8 cellular contexts compared by ENCODE assay signal in the genomic region with DNA sequence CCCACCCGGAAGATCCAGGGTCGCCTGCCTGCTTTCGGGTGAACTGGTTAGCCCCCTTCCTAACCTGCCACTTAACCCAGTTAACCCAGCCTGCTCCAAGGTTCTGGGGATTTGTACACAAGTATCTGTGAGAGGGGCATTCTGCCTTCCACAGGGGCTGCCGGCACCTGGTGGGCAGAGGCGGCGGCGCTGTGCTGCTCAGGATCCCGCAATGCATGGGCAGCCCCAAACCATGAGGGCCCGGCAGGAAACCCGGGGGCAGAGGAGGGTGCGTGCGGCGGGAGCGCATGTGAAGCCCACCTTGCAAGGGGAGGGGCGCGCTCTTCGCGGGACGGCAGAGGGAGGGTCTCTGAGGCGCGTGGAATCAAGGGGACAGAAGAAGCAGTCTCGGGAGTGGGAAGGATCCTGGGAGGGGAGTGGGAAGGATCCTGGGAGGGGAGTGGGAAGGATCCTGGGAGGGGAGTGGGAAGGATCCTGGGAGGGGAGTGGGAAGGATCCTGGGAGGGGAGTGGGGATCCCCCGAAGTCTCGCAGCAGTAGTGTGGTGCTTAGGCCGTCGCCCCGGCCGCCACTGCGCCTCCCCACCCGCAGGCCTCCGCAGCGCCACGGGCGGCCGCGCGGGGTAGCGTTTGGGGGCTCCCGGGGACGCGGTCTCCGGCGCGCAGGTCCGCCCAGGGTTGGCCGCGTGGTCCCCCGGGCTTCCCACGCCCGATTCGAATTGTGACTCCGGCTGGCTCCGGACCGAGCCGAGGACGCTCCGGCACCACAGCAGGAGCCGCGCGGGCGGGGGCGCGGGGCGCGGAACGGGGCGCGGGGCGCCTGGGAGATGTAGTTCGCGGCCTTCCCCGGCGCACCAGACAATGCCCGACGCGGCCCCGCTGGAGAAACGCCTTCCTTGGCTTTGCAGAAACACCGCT. TPM values are rescaled to one million over a fixed set of nuclear protein-coding genes. Genes with fewer than 3 reads are reported as not detected.
A peak's percentile ranks its signal among the peaks of the same experiment; 100 is the strongest.
DNase-seq lines count a peak whose midpoint lies in the region; ATAC-seq and TF ChIP-seq lines count a peak whose summit lies in the region.

No MANE protein-coding gene starts in this region.

- H3K27ac Mint-ChIP-seq in activated CD4-positive, alpha-beta T cell treated with anti-CD3 and anti-CD28 coated beads, Interleukin-2, amount 10 ng/mL, durations not matched to agents 7 days and 5 days = no peak overlapping the region

- peak overlapping the region; percentile 64 for H3K4me3 Mint-ChIP-seq in activated CD4-positive, alpha-beta T cell treated with anti-CD3 and anti-CD28 coated beads, Interleukin-2, amount 10 ng/mL, durations not matched to agents 7 days and 5 days

- peak overlapping the region in 57 of 59 donors; percentile 2 to 83 (median 68) for H3K27ac ChIP-seq in dorsolateral prefrontal cortex
- no peak overlapping the region for H3K27ac ChIP-seq in right lobe of liver

- TF ChIP-seq CTCF in dorsolateral prefrontal cortex (IDR thresholded peaks at IDR 0.05 in 54 of 56, conservative IDR thresholded peaks at IDR 0.05 in 2 of 56; ENCODE audit: low read depth in 1 of 56, partially characterized antibody in 56 of 56) = peak in 55 of 56 donors; percentile 24 to 84 (median 64)
- TF ChIP-seq CTCF in right lobe of liver (IDR thresholded peaks at IDR 0.05) = peak; percentile 60 to 69 (median 68)

- H3K9me3 ChIP-seq in right lobe of liver = no peaks in the 10 kb centered on the region

- no peak for TF ChIP-seq POLR2A in right lobe of liver (IDR thresholded peaks at IDR 0.05)

- peak; percentile 31 for DNase-seq in Caki2 (ENCODE audit: low read depth)
- peak; percentile 65 for DNase-seq in NCI-H1694 (lab: John Stamatoyannopoulos, UW)
- peak; percentile 64 for DNase-seq in activated CD4-positive, alpha-beta T cell treated with anti-CD3 and anti-CD28 coated beads, Interleukin-2, amount 10 ng/mL, durations not matched to agents 7 days and 5 days
- DNase-seq in dorsolateral prefrontal cortex = peak; percentile 67 to 90 (median 82)
- DNase-seq in right lobe of liver = peak in 1 of 3 donors; percentile 59
- peak; percentile 50 for DNase-seq in stimulated activated CD4-positive, alpha-beta T cell treated with anti-CD3 and anti-CD28 coated beads, Interleukin-2, amount 100 ng/mL, for 4 hours (ENCODE audit: low read depth)

- H3K27me3 ChIP-seq in dorsolateral prefrontal cortex (peaks cover 0 to 13% (median 0%) of the 10 kb centered on the region in 45 donors), right lobe of liver (no peaks in the 10 kb centered on the region)

- in situ Hi-C loops in Caki2 (cut with HindIII; ENCODE audit: low pct_unique_long_range_greater_than_20kb, low sequenced_read_pairs) = no loop called here

- no peaks in the 10 kb centered on the region for H3K36me3 Mint-ChIP-seq in activated CD4-positive, alpha-beta T cell treated with anti-CD3 and anti-CD28 coated beads, Interleukin-2, amount 10 ng/mL, durations not matched to agents 7 days and 5 days (ENCODE audit: low read depth)

- POLR2A ChIA-PET in activated CD4-positive, alpha-beta T cell treated with anti-CD3 and anti-CD28 coated beads, Interleukin-2, amount 10 ng/mL, durations not matched to agents 7 days and 5 days (lab: Charles Lee) = no interaction called here

- peaks cover 24% of the 10 kb centered on the region for H3K4me1 Mint-ChIP-seq in activated CD4-positive, alpha-beta T cell treated with anti-CD3 and anti-CD28 coated beads, Interleukin-2, amount 10 ng/mL, durations not matched to agents 7 days and 5 days

- peaks cover 26% of the 10 kb centered on the region for H3K27me3 Mint-ChIP-seq in activated CD4-positive, alpha-beta T cell treated with anti-CD3 and anti-CD28 coated beads, Interleukin-2, amount 10 ng/mL, durations not matched to agents 7 days and 5 days

- H3K36me3 ChIP-seq in right lobe of liver = no peaks in the 10 kb centered on the region

- WGBS in right lobe of liver (ENCODE audit: insufficient coverage, low coverage, low lambda C conversion rate, missing lambda C conversion rate) = 20% methylated on average over 22 of the region's 79 CpGs

- CTCF ChIA-PET in activated CD4-positive, alpha-beta T cell treated with anti-CD3 and anti-CD28 coated beads, Interleukin-2, amount 10 ng/mL, durations not matched to agents 7 days and 5 days (lab: Charles Lee) = interaction anchor here (0.7 to 1.3 kb wide), 4 partner anchors 10 to 430 kb away, joined by 3 to 6 read pairs (median 4); no protein-coding TSS in a partner anchor

- H3K4me3 ChIP-seq in dorsolateral prefrontal cortex (peak overlapping the region; percentile 33 to 69 (median 57)), right lobe of liver (peak overlapping the region; percentile 55 to 62 (median 57))

- peak; percentile 63 for ATAC-seq in GM21786 (IDR thresholded peaks at IDR 0.05; ENCODE audit: unreplicated experiment)
- peak; percentile 56 to 75 (median 65) for ATAC-seq in right lobe of liver
- no peak for ATAC-seq in HG03469 (IDR thresholded peaks at IDR 0.05; ENCODE audit: unreplicated experiment)

- intact Hi-C loops in dorsolateral prefrontal cortex (cut with DNase I) (loop anchor here in 1 of 2 donors (2.0 to 5.0 kb wide), 2 partner anchors 16 to 58 kb away; a partner anchor contains a TSS), right lobe of liver (cut with DNase I) (no loop called here)

- peaks cover 0 to 16% (median 3%) of the 10 kb centered on the region in 4 donors for H3K4me1 ChIP-seq in right lobe of liver

- no peaks in the 10 kb centered on the region for H3K9me3 Mint-ChIP-seq in activated CD4-positive, alpha-beta T cell treated with anti-CD3 and anti-CD28 coated beads, Interleukin-2, amount 10 ng/mL, durations not matched to agents 7 days and 5 days

RNA-seq across cellular contexts. Expression of a gene that starts 4.9 kb away (rescaled TPM):
- total RNA-seq in Caki2 (2014; rRNA removed; shearing (Covaris generic); ENCODE audit: low replicate concordance) = 16.9 and 18.9 TPM in 2 replicates
- 100 to 1,000 TPM; 119 to 131 TPM for total RNA-seq in activated CD4-positive, alpha-beta T cell treated with anti-CD3 and anti-CD28 coated beads, Interleukin-2, amount 10 ng/mL, durations not matched to agents 7 days and 5 days
- total RNA-seq in dorsolateral prefrontal cortex = 100 to 1,000 TPM in 85 of 120 experiments, 10 to 100 TPM in 35; 81.6 to 178 (median 109) TPM
- 10 to 100 TPM; 18.6 to 45.1 (median 29.2) TPM for total RNA-seq in right lobe of liver

RNA-seq across cellular contexts. Expression of a gene that starts 16.4 kb away (rescaled TPM):
- 0.24 and 0.90 TPM in 2 replicates for total RNA-seq in Caki2 (2014; rRNA removed; shearing (Covaris generic); ENCODE audit: low replicate concordance)
- total RNA-seq in activated CD4-positive, alpha-beta T cell treated with anti-CD3 and anti-CD28 coated beads, Interleukin-2, amount 10 ng/mL, durations not matched to agents 7 days and 5 days = 1 to 10 TPM; 2.8 to 3.9 TPM
- total RNA-seq in dorsolateral prefrontal cortex = 10 to 100 TPM in 1 of 120 experiments, 1 to 10 TPM in 113, under 1 TPM in 6; 0.38 to 13.1 (median 3.6) TPM
- total RNA-seq in right lobe of liver = under 1 TPM in 3 of 6 experiments, not detected in 3; 0.07 to 0.44 (median 0.35) TPM

RNA-seq across cellular contexts. Expression of a gene that starts 59.9 kb away (rescaled TPM):
- total RNA-seq in Caki2 (2014; rRNA removed; shearing (Covaris generic); ENCODE audit: low replicate concordance) = 181 and 245 TPM in 2 replicates
- 1 to 10 TPM in 1 of 2 experiments, under 1 TPM in 1; 0.64 to 1.8 TPM for total RNA-seq in activated CD4-positive, alpha-beta T cell treated with anti-CD3 and anti-CD28 coated beads, Interleukin-2, amount 10 ng/mL, durations not matched to agents 7 days and 5 days
- total RNA-seq in dorsolateral prefrontal cortex (100 to 1,000 TPM in 116 of 120 experiments, 10 to 100 TPM in 4; 67.0 to 225 (median 142) TPM), right lobe of liver (10 to 100 TPM; 11.2 to 50.0 (median 27.5) TPM)

Comparison
In these comparisons a context has a peak if more than half of its experiments do, and no peak if none do; other contexts are left out.
1. H3K27ac ChIP-seq: peak in dorsolateral prefrontal cortex (57 of 59); none in right lobe of liver (0 of 3).
2. RNA of a gene that starts 59.9 kb away (total RNA-seq): 181 to 245 TPM in Caki2, 67.0 to 225 TPM in dorsolateral prefrontal cortex and 11.2 to 50.0 TPM in right lobe of liver; 0.64 to 1.8 TPM in activated CD4-positive, alpha-beta T cell treated with anti-CD3 and anti-CD28 coated beads, Interleukin-2, amount 10 ng/mL, durations not matched to agents 7 days and 5 days; every median in the first group is over 4 times any median in the second.